8 cellular contexts compared by ENCODE assay signal in the genomic region with DNA sequence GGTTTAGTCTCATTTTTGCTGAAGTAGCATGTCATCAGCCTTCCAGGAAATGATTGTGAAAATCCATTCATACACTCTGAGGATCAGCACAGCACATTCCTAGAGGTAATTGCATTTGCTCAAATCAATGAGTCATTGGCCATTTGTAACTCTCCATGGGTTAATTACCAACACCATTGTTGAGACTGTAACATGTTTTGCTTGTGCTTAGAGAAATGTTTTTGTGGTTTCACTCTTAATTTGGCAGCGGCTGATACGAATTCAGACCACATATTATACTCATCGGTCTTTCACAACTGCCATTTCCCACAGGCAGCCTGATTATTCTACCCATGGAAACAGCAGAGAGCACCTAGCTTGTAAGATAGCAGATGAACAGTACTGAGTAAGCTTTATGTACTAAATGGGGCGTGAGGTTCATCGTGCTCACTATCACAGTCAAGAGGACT.
DNase-seq lines count a peak whose midpoint lies in the region; ATAC-seq and TF ChIP-seq lines count a peak whose summit lies in the region.

No MANE protein-coding gene starts in this region.

- H3K27me3 ChIP-seq in BE2C: peaks cover 19% of the 10 kb centered on the region

- TF ChIP-seq CTCF in AG10803 (conservative IDR thresholded peaks at IDR 0.05; ENCODE audit: low read length): no peak
- no peak for TF ChIP-seq CTCF in BE2C (IDR thresholded peaks at IDR 0.05; ENCODE audit: low read depth, low read length)

- H3K36me3 ChIP-seq in BE2C: no peaks in the 10 kb centered on the region

- no peaks in the 10 kb centered on the region; the same call in 1 of the 2 replicates for H3K9me3 ChIP-seq in BE2C

- no peaks in the 10 kb centered on the region for H3K4me1 ChIP-seq in BE2C

- H3K4me3 ChIP-seq in AG10803 (ENCODE audit: low read length): no peak overlapping the region
- H3K4me3 ChIP-seq in BE2C (ENCODE audit: low read depth, low read length): no peak overlapping the region

- DNase-seq in AG10803 (ENCODE audit: low read depth) (peak; percentile 89), H4 (ENCODE audit: low spot score) (peak; percentile 61), SW480 (ENCODE audit: low spot score) (peak; percentile 91), left cardiac atrium (no peak), Ammon's horn (ENCODE audit: low spot score) (no peak), NCI-H1694 (lab: John Stamatoyannopoulos, UW) (no peak), BE2C (no peak)

- intact Hi-C loops in left cardiac atrium (cut with DNase I): loop anchor here in 1 of 2 donors (5.0 kb wide), 2 partner anchors 269 to 464 kb away; no protein-coding TSS in a partner anchor

- peak; percentile 40 to 58 for ATAC-seq in left cardiac atrium
- ATAC-seq in GM18519 (IDR thresholded peaks at IDR 0.05; ENCODE audit: low FRiP score, unreplicated experiment): no peak

Comparison
In these comparisons a context has a peak if more than half of its experiments do, and no peak if none do; other contexts are left out.
1. DNase-seq: peak in AG10803 (single experiment), H4 (single experiment) and SW480 (single experiment); none in left cardiac atrium (single experiment), Ammon's horn (single experiment), NCI-H1694 (single experiment) and BE2C (single experiment).